9 cellular contexts compared by ENCODE assay signal in genomic region chr3:53194218-53195065, GRCh38. TPM values are rescaled to one million over a fixed set of nuclear protein-coding genes. Genes with fewer than 3 reads are reported as not detected.
DNase-seq lines count a peak whose midpoint lies in the region; ATAC-seq, FAIRE-seq and TF ChIP-seq lines count a peak whose summit lies in the region.
"Had no signal": no experiment of that assay in that cellular context is flagged by ENCODE, and none has a peak within 500 bp of the region (broad histone marks: within the 10 kb centered on the region; RNA-seq: fewer than 3 reads in every experiment).

No MANE protein-coding gene starts in this region.

- peak; percentile 5 for FAIRE-seq in GM12891 (lab: Jason Lieb, UNC)

- no peak for DNase-seq in GM12891 (ENCODE audit: insufficient read length, low spot score)
- peak; percentile 88 for DNase-seq in RPMI7951 (ENCODE audit: low read depth)
- peak; percentile 35 for DNase-seq in glomerular visceral epithelial cell (ENCODE audit: extremely low spot score)
- peak; percentile 54 for DNase-seq in renal cortical epithelial cell (ENCODE audit: low read depth)
- no peak for DNase-seq in NOMO-1 treated with dmso at 0.1 percent for 144 hours (lab: John Stamatoyannopoulos, UW; ENCODE audit: unreplicated experiment)
- DNase-seq in stimulated activated naive CD8-positive, alpha-beta T cell treated with anti-CD3 and anti-CD28 coated beads, Interleukin-15, amount 100 ng/mL, for 72 hours, result no peak
- DNase-seq: NCI-H2081 treated with DMSO at 0.1 percent for 48 hours had no signal

- H3K9me3 Mint-ChIP-seq in stimulated activated naive CD8-positive, alpha-beta T cell treated with anti-CD3 and anti-CD28 coated beads, Interleukin-15, amount 100 ng/mL, for 72 hours, result no peaks in the 10 kb centered on the region

- TF ChIP-seq POLR2A in GM12891 (IDR thresholded peaks at IDR 0.05; ENCODE audit: low read depth, low read length), result no peak; the same call in 1 of the 2 replicates

- H3K27me3 Mint-ChIP-seq in stimulated activated naive CD8-positive, alpha-beta T cell treated with anti-CD3 and anti-CD28 coated beads, Interleukin-15, amount 100 ng/mL, for 72 hours, result no peaks in the 10 kb centered on the region

- H3K4me3 Mint-ChIP-seq in stimulated activated naive CD8-positive, alpha-beta T cell treated with anti-CD3 and anti-CD28 coated beads, Interleukin-15, amount 100 ng/mL, for 72 hours, result no peak overlapping the region

- no peak overlapping the region for H3K27ac Mint-ChIP-seq in stimulated activated naive CD8-positive, alpha-beta T cell treated with anti-CD3 and anti-CD28 coated beads, Interleukin-15, amount 100 ng/mL, for 72 hours

- ATAC-seq in HG03097 (IDR thresholded peaks at IDR 0.05; ENCODE audit: low FRiP score, unreplicated experiment) (no peak), HG03196 (IDR thresholded peaks at IDR 0.05; ENCODE audit: unreplicated experiment) (no peak)
- ATAC-seq in stimulated activated naive CD8-positive, alpha-beta T cell treated with anti-CD3 and anti-CD28 coated beads, Interleukin-15, amount 100 ng/mL, for 72 hours, result no peak

- H3K4me1 Mint-ChIP-seq in stimulated activated naive CD8-positive, alpha-beta T cell treated with anti-CD3 and anti-CD28 coated beads, Interleukin-15, amount 100 ng/mL, for 72 hours, result peaks cover 20% of the 10 kb centered on the region

TF ChIP-seq in GM12891, 5 proteins besides CTCF, POLR2A, EP300 and RAD21:
- no peak; the same call in 1 of the 2 replicates for TF ChIP-seq POLR2AphosphoS5 (IDR thresholded peaks at IDR 0.05; ENCODE audit: low read depth, low read length)
- no peak for TF ChIP-seq TAF1 (IDR thresholded peaks at IDR 0.05; ENCODE audit: low read depth, low read length)
- TF ChIP-seq SPI1 (IDR thresholded peaks at IDR 0.05; ENCODE audit: low read depth, low read length), result no peak
- no peak for TF ChIP-seq POU2F2 (IDR thresholded peaks at IDR 0.05; ENCODE audit: low read depth, low read length)
- TF ChIP-seq PAX5 (IDR thresholded peaks at IDR 0.05; ENCODE audit: insufficient read depth, low read length, severe bottlenecking), result no peak

RNA-seq across cellular contexts. Expression of gene PRKCD, which starts 33.4 kb away (rescaled TPM):
- 47.7 TPM for polyA plus RNA-seq in GM12891 (2012; ENCODE audit: low read depth, missing spikeins)
- total RNA-seq in RPMI7951 (2014; rRNA removed; shearing (Covaris generic)), result 4.3 and 5.0 TPM in 2 replicates
- total RNA-seq in renal cortical epithelial cell, result 4.0 and 14.1 TPM in 2 replicates

Comparison
In these comparisons a context has a peak if more than half of its experiments do, and no peak if none do; other contexts are left out.
1. DNase-seq: peak in RPMI7951 (single experiment), glomerular visceral epithelial cell (single experiment) and renal cortical epithelial cell (single experiment); none in GM12891 (single experiment), NOMO-1 treated with dmso at 0.1 percent for 144 hours (single experiment) and stimulated activated naive CD8-positive, alpha-beta T cell treated with anti-CD3 and anti-CD28 coated beads, Interleukin-15, amount 100 ng/mL, for 72 hours (0 of 2).